Comparison of ENCODE assay signal across 11 cellular contexts in the genomic region with DNA sequence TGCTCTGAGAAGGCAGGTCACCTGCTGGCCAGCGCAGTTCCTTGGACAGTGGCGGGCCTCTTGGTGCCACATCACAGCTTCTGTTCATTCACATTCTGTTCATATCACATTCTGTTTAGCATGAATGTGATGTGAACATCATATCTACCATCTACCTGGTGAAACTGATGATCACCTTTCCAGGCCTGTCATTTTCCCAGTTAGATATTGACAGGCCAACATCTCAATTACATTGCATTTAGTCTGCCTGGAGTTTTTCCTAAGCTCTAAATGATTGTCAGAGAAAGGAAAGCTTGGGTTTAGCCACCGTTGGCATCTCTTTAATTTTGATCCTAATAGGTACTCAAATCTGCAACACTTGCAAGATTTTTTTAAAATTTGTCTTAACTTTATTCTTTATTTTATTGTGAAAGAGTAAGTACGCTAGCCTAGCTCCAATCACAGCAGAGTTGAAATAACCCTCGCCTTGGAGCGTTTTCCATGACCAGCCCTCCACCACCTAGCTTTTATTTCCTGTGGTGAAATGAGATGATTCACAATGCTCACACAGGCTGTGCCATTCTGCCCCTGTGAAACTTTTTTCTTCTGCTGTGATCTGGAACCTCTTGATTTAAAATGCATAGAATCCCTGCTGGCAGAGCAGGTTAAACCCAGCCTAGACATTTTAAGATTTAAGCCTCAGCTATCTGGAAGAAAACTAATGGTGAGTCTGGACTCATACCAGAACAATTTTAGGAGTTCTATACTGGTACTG.
A peak's percentile ranks its signal among the peaks of the same experiment; 100 is the strongest.
DNase-seq lines count a peak whose midpoint lies in the region; ATAC-seq and TF ChIP-seq lines count a peak whose summit lies in the region.
"Had no signal": no experiment of that assay in that cellular context is flagged by ENCODE, and none has a peak within 500 bp of the region (broad histone marks: within the 10 kb centered on the region; RNA-seq: fewer than 3 reads in every experiment).

No MANE protein-coding gene starts in this region.

- WGBS in gastroesophageal sphincter (ENCODE audit: low coverage in 1 of 2), 2 donors = 88 to 97% methylated on average over 6 of the region's 6 CpGs
- WGBS in aorta, 2 donors = 71 to 75% methylated on average over 6 of the region's 6 CpGs

- no peak for TF ChIP-seq CTCF in gastroesophageal sphincter (IDR thresholded peaks at IDR 0.05)

- H3K27ac ChIP-seq in gastroesophageal sphincter (no peak overlapping the region), aorta (ENCODE audit: low read depth in 1 of 2, low read length in 2 of 2) (peak overlapping the region; percentile 33 to 76)
- H3K27ac ChIP-seq: parathyroid adenoma, testis had no signal

- no peak for TF ChIP-seq EP300 in gastroesophageal sphincter (IDR thresholded peaks at IDR 0.05)

- H3K4me3 ChIP-seq in gastroesophageal sphincter = no peak overlapping the region
- H3K4me3 ChIP-seq in aorta (ENCODE audit: low read length in 2 of 2) = no peak overlapping the region
- no peak overlapping the region for H3K4me3 ChIP-seq in H7 (ENCODE audit: insufficient read depth, low read depth, low read length)
- H3K4me3 ChIP-seq: testis had no signal

- H3K9me3 ChIP-seq in gastroesophageal sphincter (no peaks in the 10 kb centered on the region), aorta (ENCODE audit: control insufficient read depth, low read length) (no peaks in the 10 kb centered on the region)
- H3K9me3 ChIP-seq: testis had no signal

- TF ChIP-seq POLR2A in gastroesophageal sphincter (IDR thresholded peaks at IDR 0.05) = no peak

- H3K36me3 ChIP-seq in gastroesophageal sphincter = no peaks in the 10 kb centered on the region
- H3K36me3 ChIP-seq in aorta (ENCODE audit: control insufficient read depth in 1 of 2, insufficient read depth in 2 of 2, low read length in 1 of 2) = peaks cover 0 to 2% of the 10 kb centered on the region in 2 donors
- H3K36me3 ChIP-seq in H7 (replicated peaks; ENCODE audit: control insufficient read depth, insufficient read depth, low read length) = no peaks in the 10 kb centered on the region

- ATAC-seq in left ventricle myocardium superior (peak; percentile 15), Right ventricle myocardium inferior (no peak), gastroesophageal sphincter (peak; percentile 38), aorta (ENCODE audit: low FRiP score) (no peak)

- intact Hi-C loops in left ventricle myocardium superior (cut with micrococcal nuclease) = no loop called here
- intact Hi-C loops in Right ventricle myocardium inferior (cut with DNase I) = no loop called here
- intact Hi-C loops in aorta (cut with DNase I) = loop anchor here in 1 of 2 donors (5.0 kb wide), 1 partner anchor 62 kb away; no protein-coding TSS in a partner anchor

- DNase-seq in left ventricle myocardium superior = no peak
- DNase-seq in Right ventricle myocardium inferior (ENCODE audit: missing footprints) = no peak
- peak; percentile 78 for DNase-seq in amniotic epithelial cell (ENCODE audit: low read depth)
- DNase-seq in aorta = no peak
- no peak for DNase-seq in DMS53 (lab: John Stamatoyannopoulos, UW)
- no peak for DNase-seq in activated CD4-positive, CD25-positive, alpha-beta regulatory T cell treated with anti-CD3 and anti-CD28 coated beads, Interleukin-2, amount 50 U/mL, for 72 hours
- no peak for DNase-seq in H7
- DNase-seq: midbrain, testis had no signal

- H3K27me3 ChIP-seq in gastroesophageal sphincter (no peaks in the 10 kb centered on the region), aorta (ENCODE audit: control insufficient read depth in 1 of 2, insufficient read depth in 2 of 2, low read length in 1 of 2) (no peaks in the 10 kb centered on the region), H7 (ENCODE audit: control insufficient read depth, insufficient read depth, low read length) (no peaks in the 10 kb centered on the region)
- H3K27me3 ChIP-seq: testis had no signal

- H3K4me1 ChIP-seq in gastroesophageal sphincter = no peaks in the 10 kb centered on the region
- H3K4me1 ChIP-seq in aorta (ENCODE audit: control insufficient read depth in 1 of 2, insufficient read depth in 2 of 2, low read length in 2 of 2) = peaks cover 8 to 11% of the 10 kb centered on the region in 2 donors
- H3K4me1 ChIP-seq: parathyroid adenoma, testis had no signal

Comparison
In these comparisons a context has a peak if more than half of its experiments do, and no peak if none do; other contexts are left out.
1. ATAC-seq: peak in left ventricle myocardium superior (single experiment) and gastroesophageal sphincter (single experiment); none in Right ventricle myocardium inferior (single experiment) and aorta (single experiment).
2. H3K27ac ChIP-seq: peak in aorta (2 of 2); none in gastroesophageal sphincter (0 of 4).